ENCODE assay signal across 9 cellular contexts in the genomic region with DNA sequence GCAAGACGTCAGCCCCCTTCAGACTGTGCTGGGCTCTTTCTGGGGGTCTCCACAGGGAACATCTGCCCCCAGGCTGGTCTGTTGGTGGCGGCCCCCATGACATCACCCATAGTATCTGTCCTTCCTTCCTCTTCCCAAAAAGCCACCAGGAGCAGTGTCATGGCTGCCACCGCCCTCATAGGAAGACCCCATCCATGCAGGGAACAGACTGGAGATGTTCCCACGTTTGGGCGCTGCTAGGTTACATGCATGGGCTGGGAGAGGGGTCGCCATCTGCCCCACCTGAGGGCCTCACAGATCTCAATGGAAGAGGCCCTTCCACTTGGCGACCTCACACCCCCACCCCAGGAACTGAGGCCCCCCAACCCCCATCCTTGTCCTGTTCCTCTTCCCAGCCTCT. TPM values are rescaled to one million over a fixed set of nuclear protein-coding genes. Genes with fewer than 3 reads are reported as not detected.
"Had no signal": no experiment of that assay in that cellular context is flagged by ENCODE, and none has a peak within 500 bp of the region (broad histone marks: within the 10 kb centered on the region; RNA-seq: fewer than 3 reads in every experiment).

No MANE protein-coding gene starts in this region.

- DNase-seq: IMR-90, KBM-7, KG1 had no signal

- ATAC-seq: K562 had no signal

- H3K36me3 Mint-ChIP-seq: IgD-negative memory B cell had no signal

- H3K4me3 ChIP-seq: K562 had no signal

- H3K27ac Mint-ChIP-seq: IgD-negative memory B cell had no signal

- H3K27ac ChIP-seq: HL-60 had no signal

- FAIRE-seq: HTR-8/SVneo, K562 had no signal

- H3K4me1 Mint-ChIP-seq: IgD-negative memory B cell had no signal

RNA-seq across cellular contexts. Expression of a gene that starts 5.1 kb away (rescaled TPM):
- total RNA-seq: HT-29, HT1080, IMR-90, K562 had no signal
- polyA plus RNA-seq: IgD-negative memory B cell, IMR-90, K562 had no signal

RNA-seq across cellular contexts. Expression of a gene that starts 36.3 kb away (rescaled TPM):
- polyA plus RNA-seq: IgD-negative memory B cell had no signal
